Comparison of ENCODE assay signal across 13 cellular contexts in the genomic region with DNA sequence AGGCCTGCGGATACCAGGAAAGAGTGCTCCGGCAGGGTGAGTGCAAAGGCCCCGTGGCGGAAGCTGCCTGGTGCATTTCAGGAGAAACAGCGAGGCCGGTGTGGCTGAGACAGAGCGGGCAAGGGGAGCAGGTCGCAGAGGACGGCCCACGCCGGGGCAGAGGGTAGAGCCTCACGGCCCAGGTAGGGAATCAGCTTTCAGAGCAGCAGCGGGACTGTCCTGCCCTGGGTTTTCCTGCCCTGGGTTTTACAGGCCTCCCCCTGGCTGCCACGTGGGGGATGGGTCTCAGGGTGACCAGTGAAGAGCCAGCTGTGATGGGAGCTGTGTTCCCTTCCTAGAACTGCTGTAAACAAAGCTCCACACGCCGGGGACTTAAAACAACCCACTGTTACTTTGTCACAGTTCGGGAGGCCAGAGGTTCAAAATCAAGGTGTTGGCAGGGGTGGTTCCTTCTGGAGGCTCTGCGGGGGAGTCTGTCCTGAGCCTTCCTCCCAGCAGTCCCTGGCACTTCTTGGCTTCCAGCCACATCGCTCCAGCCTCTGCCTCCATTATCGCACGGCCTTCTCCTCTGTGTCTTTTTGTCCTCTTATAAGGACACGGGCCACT. TPM values are rescaled to one million over a fixed set of nuclear protein-coding genes. Genes with fewer than 3 reads are reported as not detected.
DNase-seq lines count a peak whose midpoint lies in the region; ATAC-seq and TF ChIP-seq lines count a peak whose summit lies in the region.
"Had no signal": no experiment of that assay in that cellular context is flagged by ENCODE, and none has a peak within 500 bp of the region (broad histone marks: within the 10 kb centered on the region; RNA-seq: fewer than 3 reads in every experiment).

No MANE protein-coding gene starts in this region.

- no peaks in the 10 kb centered on the region for H3K9me3 ChIP-seq in HUES64 (ENCODE audit: insufficient read depth, low read depth, low read length)
- H3K9me3 ChIP-seq in mesenchymal stem cell (ENCODE audit: control insufficient read depth, low read length): no peaks in the 10 kb centered on the region
- no peaks in the 10 kb centered on the region for H3K9me3 ChIP-seq in stomach smooth muscle (ENCODE audit: control insufficient read depth in 2 of 2, low read length in 2 of 2)
- H3K9me3 ChIP-seq: Caco-2 had no signal

- no peak overlapping the region for H2BK15ac ChIP-seq in mesenchymal stem cell (ENCODE audit: low read depth, poor library complexity, severe bottlenecking)

- peaks cover 64% of the 10 kb centered on the region for H3K4me1 Mint-ChIP-seq in stimulated activated effector memory CD8-positive, alpha-beta T cell treated with anti-CD3 and anti-CD28 coated beads, Interleukin-12 subunit alpha, Interleukin-12 subunit beta, amount 100 ng/mL, for 72 hours

- H3K27ac Mint-ChIP-seq in stimulated activated effector memory CD8-positive, alpha-beta T cell treated with anti-CD3 and anti-CD28 coated beads, Interleukin-12 subunit alpha, Interleukin-12 subunit beta, amount 100 ng/mL, for 72 hours: no peak overlapping the region
- H3K27ac Mint-ChIP-seq: activated CD8-positive, alpha-beta T cell treated with anti-CD3 and anti-CD28 coated beads, Interleukin-2, amount 10 ng/mL, durations not matched to agents 7 days and 5 days; activated naive CD8-positive, alpha-beta T cell; T-helper 17 cell had no signal

- H3K4ac ChIP-seq in mesenchymal stem cell (ENCODE audit: low read depth in 1 of 2, low read length in 2 of 2): peak overlapping the region in 1 of 2 experiments; percentile 65

- no peak overlapping the region for H3K4me3 Mint-ChIP-seq in stimulated activated effector memory CD8-positive, alpha-beta T cell treated with anti-CD3 and anti-CD28 coated beads, Interleukin-12 subunit alpha, Interleukin-12 subunit beta, amount 100 ng/mL, for 72 hours
- H3K4me3 Mint-ChIP-seq: activated CD8-positive, alpha-beta T cell treated with anti-CD3 and anti-CD28 coated beads, Interleukin-2, amount 10 ng/mL, durations not matched to agents 7 days and 5 days; activated naive CD8-positive, alpha-beta T cell had no signal

- H2AK5ac ChIP-seq in mesenchymal stem cell (ENCODE audit: low read length, severe bottlenecking): no peak overlapping the region

- peak in 37 of 56 donors; percentile 10 to 53 (median 34) for TF ChIP-seq CTCF in dorsolateral prefrontal cortex (IDR thresholded peaks at IDR 0.05 in 54 of 56, conservative IDR thresholded peaks at IDR 0.05 in 2 of 56; ENCODE audit: low read depth in 1 of 56, partially characterized antibody in 56 of 56)

- H2AFZ ChIP-seq in mesenchymal stem cell (ENCODE audit: low read depth, low read length): no peak overlapping the region
- H2AFZ ChIP-seq: PC-9 had no signal

- intact Hi-C loops in dorsolateral prefrontal cortex (cut with DNase I): no loop called here

- peak overlapping the region in 1 of 2 experiments; percentile 61 for H3K14ac ChIP-seq in mesenchymal stem cell (ENCODE audit: low read length in 2 of 2)

- peaks cover 4% of the 10 kb centered on the region for H3K36me3 Mint-ChIP-seq in stimulated activated effector memory CD8-positive, alpha-beta T cell treated with anti-CD3 and anti-CD28 coated beads, Interleukin-12 subunit alpha, Interleukin-12 subunit beta, amount 100 ng/mL, for 72 hours
- H3K36me3 Mint-ChIP-seq: activated naive CD8-positive, alpha-beta T cell had no signal

- H4K8ac ChIP-seq in mesenchymal stem cell (ENCODE audit: low read length): no peak overlapping the region

- H3K27ac ChIP-seq in HUES64 (ENCODE audit: low read depth, low read length): no peak overlapping the region
- peak overlapping the region in 56 of 59 donors; percentile 26 to 87 (median 74) for H3K27ac ChIP-seq in dorsolateral prefrontal cortex
- H3K27ac ChIP-seq in mesenchymal stem cell (ENCODE audit: low read length, poor library complexity, severe bottlenecking): no peak overlapping the region
- peak overlapping the region; percentile 53 for H3K27ac ChIP-seq in stomach smooth muscle (ENCODE audit: low read length)
- H3K27ac ChIP-seq: PC-9 had no signal

- H3K36me3 ChIP-seq in HUES64 (ENCODE audit: insufficient read depth, low read length): no peaks in the 10 kb centered on the region
- H3K36me3 ChIP-seq in mesenchymal stem cell (ENCODE audit: control insufficient read depth in 1 of 2, insufficient read depth in 2 of 2, low read depth in 1 of 2, low read length in 2 of 2): peaks cover 0 to 53% of the 10 kb centered on the region in 2 experiments
- H3K36me3 ChIP-seq in stomach smooth muscle (ENCODE audit: control insufficient read depth in 2 of 2, insufficient read depth in 2 of 2, low read length in 2 of 2): no peaks in the 10 kb centered on the region

- no peak overlapping the region for H3K23ac ChIP-seq in mesenchymal stem cell (ENCODE audit: low read length in 2 of 2)

- no peaks in the 10 kb centered on the region for H3K9me3 Mint-ChIP-seq in stimulated activated effector memory CD8-positive, alpha-beta T cell treated with anti-CD3 and anti-CD28 coated beads, Interleukin-12 subunit alpha, Interleukin-12 subunit beta, amount 100 ng/mL, for 72 hours

- peak overlapping the region in 1 of 2 experiments; percentile 76 for H3K18ac ChIP-seq in mesenchymal stem cell (ENCODE audit: low read depth in 1 of 2, low read length in 2 of 2)

- H2BK120ac ChIP-seq in mesenchymal stem cell (ENCODE audit: low read depth, low read length): no peak overlapping the region

- no peak for ATAC-seq in stimulated activated effector memory CD8-positive, alpha-beta T cell treated with anti-CD3 and anti-CD28 coated beads, Interleukin-12 subunit alpha, Interleukin-12 subunit beta, amount 100 ng/mL, for 72 hours
- ATAC-seq: activated CD8-positive, alpha-beta T cell treated with anti-CD3 and anti-CD28 coated beads, Interleukin-2, amount 10 ng/mL, durations not matched to agents 7 days and 5 days; T-helper 17 cell had no signal

- H3K4me3 ChIP-seq in HUES64 (ENCODE audit: low read length) (no peak overlapping the region), dorsolateral prefrontal cortex (peak overlapping the region in 4 of 59 donors; percentile 13 to 40 (median 23)), mesenchymal stem cell (ENCODE audit: insufficient read depth in 1 of 2, low read depth in 1 of 2, low read length in 2 of 2) (no peak overlapping the region), stomach smooth muscle (ENCODE audit: low read length in 2 of 2) (peak overlapping the region; percentile 7 to 15)
- H3K4me3 ChIP-seq: PC-9 had no signal

- H2BK12ac ChIP-seq in mesenchymal stem cell (ENCODE audit: low read length in 2 of 2): peak overlapping the region in 1 of 2 experiments; percentile 33

- peaks cover 1% of the 10 kb centered on the region for H3K79me1 ChIP-seq in mesenchymal stem cell (replicated peaks; ENCODE audit: low read length, poor library complexity, severe bottlenecking)

- DNase-seq in dorsolateral prefrontal cortex (peak in 4 of 10 donors; percentile 48 to 68 (median 62)), mesenchymal stem cell (peak; percentile 69), NCI-H1436 treated with DMSO at 0.1 percent for 48 hours (lab: John Stamatoyannopoulos, UW) (no peak)
- DNase-seq in activated CD8-positive, alpha-beta memory T cell treated with anti-CD3 and anti-CD28 coated beads for 24 hours: no peak
- DNase-seq in stimulated activated effector memory CD8-positive, alpha-beta T cell treated with anti-CD3 and anti-CD28 coated beads, Interleukin-12 subunit alpha, Interleukin-12 subunit beta, amount 100 ng/mL, for 72 hours (ENCODE audit: low spot score in 2 of 2): no peak
- DNase-seq: activated CD8-positive, alpha-beta T cell treated with anti-CD3 and anti-CD28 coated beads, Interleukin-2, amount 10 ng/mL, durations not matched to agents 7 days and 5 days; Caco-2; PC-9; stimulated activated CD4-positive, alpha-beta T cell treated with anti-CD3 and anti-CD28 coated beads, Interleukin-2, amount 100 ng/mL, for 24 hours; T-helper 17 cell had no signal

- H2BK5ac ChIP-seq in mesenchymal stem cell (ENCODE audit: low read depth, low read length, poor library complexity, severe bottlenecking): no peak overlapping the region

- H3K9ac ChIP-seq in HUES64 (ENCODE audit: low read depth, low read length) (0 out of 2 replicates have a peak overlapping the region, but pooled peaks have one; percentile 5), mesenchymal stem cell (ENCODE audit: low read length) (no peak overlapping the region), stomach smooth muscle (ENCODE audit: low read length in 2 of 2) (peak overlapping the region; percentile 34 to 60)

- H3K27me3 ChIP-seq in HUES64 (ENCODE audit: insufficient read depth, low read length) (no peaks in the 10 kb centered on the region), dorsolateral prefrontal cortex (no peaks in the 10 kb centered on the region), mesenchymal stem cell (ENCODE audit: control insufficient read depth in 1 of 2, insufficient read depth in 1 of 2, low read length in 2 of 2) (no peaks in the 10 kb centered on the region), stomach smooth muscle (ENCODE audit: control insufficient read depth in 1 of 2, insufficient read depth in 2 of 2, low read length in 2 of 2) (no peaks in the 10 kb centered on the region)

- 84% methylated on average over 22 of the region's 22 CpGs for WGBS in HUES64
- WGBS in mesenchymal stem cell: 88% methylated on average over 16 of the region's 22 CpGs

- H3K4me2 ChIP-seq in mesenchymal stem cell (ENCODE audit: low read length, poor library complexity, severe bottlenecking): no peak overlapping the region
- H3K4me2 ChIP-seq: PC-9 had no signal

- H3K4me1 ChIP-seq in HUES64 (ENCODE audit: insufficient read depth, low read length) (peaks cover 40% of the 10 kb centered on the region), mesenchymal stem cell (ENCODE audit: control insufficient read depth, insufficient read depth, low read depth, low read length) (peaks cover 63% of the 10 kb centered on the region), stomach smooth muscle (ENCODE audit: control insufficient read depth, insufficient read depth, low read length) (peaks cover 75% of the 10 kb centered on the region)

- peak overlapping the region; percentile 54 for H4K91ac ChIP-seq in mesenchymal stem cell (ENCODE audit: low read length)

RNA-seq across cellular contexts. Expression of a gene that starts 10.4 kb away (rescaled TPM):
- 103 TPM for polyA plus RNA-seq in HUES64 (2013, experiment 1 of 2)
- polyA plus RNA-seq in HUES64 (2013, experiment 2 of 2): 118 TPM
- total RNA-seq in dorsolateral prefrontal cortex: 100 to 1,000 TPM; 202 to 379 (median 273) TPM
- polyA plus RNA-seq in mesenchymal stem cell (2013, experiment 1 of 2): 120 TPM
- 113 TPM for polyA plus RNA-seq in mesenchymal stem cell (2013, experiment 2 of 2)

Comparison
In these comparisons a context has a peak if more than half of its experiments do, and no peak if none do; other contexts are left out.
1. H3K27ac ChIP-seq: peak in dorsolateral prefrontal cortex (56 of 59) and stomach smooth muscle (single experiment); none in HUES64 (single experiment) and mesenchymal stem cell (single experiment).
2. H3K4me3 ChIP-seq: peak in stomach smooth muscle (2 of 2); none in HUES64 (single experiment) and mesenchymal stem cell (0 of 2).